ENCODE assay signal across 12 cellular contexts in the genomic region with DNA sequence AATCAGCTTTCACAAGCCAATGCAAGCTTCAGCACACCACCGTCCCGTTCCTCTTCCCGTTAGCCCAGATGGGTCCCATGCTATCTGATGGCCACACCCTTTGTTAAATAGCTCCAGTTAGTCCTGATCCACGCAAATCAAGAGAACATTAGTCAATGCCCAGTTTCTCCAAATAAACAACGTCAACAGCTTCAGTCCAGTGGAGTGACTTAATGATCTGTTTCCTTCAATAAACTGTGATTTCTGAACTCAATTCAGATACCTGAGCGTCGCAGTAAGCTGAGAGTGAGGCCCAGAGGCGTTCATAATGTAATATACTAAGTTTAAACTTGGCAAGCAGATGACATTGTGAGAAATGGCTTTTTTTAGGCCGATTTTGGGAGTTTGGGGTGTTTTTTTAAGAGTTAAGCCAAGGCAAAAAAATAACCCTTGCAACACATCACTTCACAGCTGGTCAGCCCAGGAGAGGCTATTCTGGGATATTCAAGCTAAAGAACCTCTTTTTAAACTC.
A peak's percentile ranks its signal among the peaks of the same experiment; 100 is the strongest.
DNase-seq lines count a peak whose midpoint lies in the region; ATAC-seq, FAIRE-seq and TF ChIP-seq lines count a peak whose summit lies in the region.
"Had no signal": no experiment of that assay in that cellular context is flagged by ENCODE, and none has a peak within 500 bp of the region (broad histone marks: within the 10 kb centered on the region; RNA-seq: fewer than 3 reads in every experiment).

No MANE protein-coding gene starts in this region.

- H3K4me1 ChIP-seq in CD4-positive, CD25-positive, alpha-beta regulatory T cell (ENCODE audit: control insufficient read depth, insufficient read depth, low read length, poor library complexity, severe bottlenecking) = peaks cover 45% of the 10 kb centered on the region
- H3K4me1 ChIP-seq in keratinocyte (ENCODE audit: control insufficient read depth, extremely low read depth, insufficient read depth, low read length) = peaks cover 87% of the 10 kb centered on the region

- peak overlapping the region; percentile 30 for H3K9ac ChIP-seq in keratinocyte (ENCODE audit: control insufficient read depth, extremely low read depth, insufficient read depth, low read length)

- intact Hi-C loops in activated T-helper 1 cell treated with anti-CD3 and anti-CD28 coated beads, Interleukin-12 subunit alpha, Interleukin-12 subunit beta, Interleukin-2, Interleukin-4 antibody, amounts not matched to agents 30 ng/mL and 10 ng/mL and 1 ng/mL, durations not matched to agents 14 hours and 24 hours and 36 hours (cut with micrococcal nuclease) = no loop called here

- H3K4me2 ChIP-seq in keratinocyte (ENCODE audit: control insufficient read depth, extremely low read depth, insufficient read depth, low read depth, low read length) = no peak overlapping the region

- dilution Hi-C loops in keratinocyte (cut with MboI; ENCODE audit: extremely low pct_ligation_motif_present, low sequenced_read_pairs) = no loop called here

- peak overlapping the region; percentile 47 for H2AFZ ChIP-seq in keratinocyte (ENCODE audit: control insufficient read depth, low read length)

- H3K4me1 Mint-ChIP-seq in CD4-positive, CD25-positive, alpha-beta regulatory T cell = peaks cover 17 to 53% (median 39%) of the 10 kb centered on the region in 4 donors
- peaks cover 59 to 89% of the 10 kb centered on the region in 2 donors for H3K4me1 Mint-ChIP-seq in stimulated activated naive B cell treated with anti-CD40 and anti-IgM and Interleukin-4, amounts not matched to agents 10 μg/mL and 1 μg/mL and 100 μg/mL, for 72 hours
- peaks cover 45% of the 10 kb centered on the region for H3K4me1 Mint-ChIP-seq in activated naive CD4-positive, alpha-beta T cell treated with anti-CD3 and anti-CD28 coated beads, Interleukin-2, amount 10 ng/mL, durations not matched to agents 7 days and 5 days
- H3K4me1 Mint-ChIP-seq in activated T-helper 1 cell treated with anti-CD3 and anti-CD28 coated beads, Interleukin-12 subunit alpha, Interleukin-12 subunit beta, Interleukin-2, Interleukin-4 antibody, amounts not matched to agents 30 ng/mL and 10 ng/mL and 1 ng/mL, durations not matched to agents 14 hours and 24 hours and 36 hours (ENCODE audit: low read depth) = peaks cover 52% of the 10 kb centered on the region
- peaks cover 71% of the 10 kb centered on the region for H3K4me1 Mint-ChIP-seq in stimulated activated naive CD8-positive, alpha-beta T cell treated with anti-CD3 and anti-CD28 coated beads, Interleukin-15, amount 100 ng/mL, for 72 hours

- CTCF ChIA-PET in activated naive CD4-positive, alpha-beta T cell treated with anti-CD3 and anti-CD28 coated beads, Interleukin-2, amount 10 ng/mL, durations not matched to agents 7 days and 5 days (lab: Charles Lee) = interaction anchor here (0.8 to 1.0 kb wide), 2 partner anchors 16 to 21 kb away, joined by 3 to 4 read pairs; no protein-coding TSS in a partner anchor

- TF ChIP-seq CTCF in cardiac fibroblast (IDR thresholded peaks at IDR 0.05; ENCODE audit: low read depth, low read length) = no peak
- TF ChIP-seq CTCF in keratinocyte (optimal IDR thresholded peaks at IDR 0.05 in 1 of 3, IDR thresholded peaks at IDR 0.05 in 1 of 3, conservative IDR thresholded peaks at IDR 0.05 in 1 of 3; ENCODE audit: extremely low read depth in 1 of 3, insufficient read depth in 2 of 3, low read length in 3 of 3) = no peak

- H3K27me3 Mint-ChIP-seq in CD4-positive, CD25-positive, alpha-beta regulatory T cell = no peaks in the 10 kb centered on the region
- H3K27me3 Mint-ChIP-seq in stimulated activated naive B cell treated with anti-CD40 and anti-IgM and Interleukin-4, amounts not matched to agents 10 μg/mL and 1 μg/mL and 100 μg/mL, for 72 hours = no peaks in the 10 kb centered on the region
- no peaks in the 10 kb centered on the region for H3K27me3 Mint-ChIP-seq in activated naive CD4-positive, alpha-beta T cell treated with anti-CD3 and anti-CD28 coated beads, Interleukin-2, amount 10 ng/mL, durations not matched to agents 7 days and 5 days
- H3K27me3 Mint-ChIP-seq in activated T-helper 1 cell treated with anti-CD3 and anti-CD28 coated beads, Interleukin-12 subunit alpha, Interleukin-12 subunit beta, Interleukin-2, Interleukin-4 antibody, amounts not matched to agents 30 ng/mL and 10 ng/mL and 1 ng/mL, durations not matched to agents 14 hours and 24 hours and 36 hours (ENCODE audit: insufficient read depth) = no peaks in the 10 kb centered on the region
- no peaks in the 10 kb centered on the region for H3K27me3 Mint-ChIP-seq in stimulated activated naive CD8-positive, alpha-beta T cell treated with anti-CD3 and anti-CD28 coated beads, Interleukin-15, amount 100 ng/mL, for 72 hours

- H3K36me3 Mint-ChIP-seq in CD4-positive, CD25-positive, alpha-beta regulatory T cell = no peaks in the 10 kb centered on the region
- H3K36me3 Mint-ChIP-seq in stimulated activated naive B cell treated with anti-CD40 and anti-IgM and Interleukin-4, amounts not matched to agents 10 μg/mL and 1 μg/mL and 100 μg/mL, for 72 hours = peaks cover 5 to 18% of the 10 kb centered on the region in 2 donors
- H3K36me3 Mint-ChIP-seq in activated naive CD4-positive, alpha-beta T cell treated with anti-CD3 and anti-CD28 coated beads, Interleukin-2, amount 10 ng/mL, durations not matched to agents 7 days and 5 days = no peaks in the 10 kb centered on the region
- H3K36me3 Mint-ChIP-seq in activated T-helper 1 cell treated with anti-CD3 and anti-CD28 coated beads, Interleukin-12 subunit alpha, Interleukin-12 subunit beta, Interleukin-2, Interleukin-4 antibody, amounts not matched to agents 30 ng/mL and 10 ng/mL and 1 ng/mL, durations not matched to agents 14 hours and 24 hours and 36 hours (ENCODE audit: low read depth) = no peaks in the 10 kb centered on the region

- H3K9me3 Mint-ChIP-seq in CD4-positive, CD25-positive, alpha-beta regulatory T cell = no peaks in the 10 kb centered on the region
- no peaks in the 10 kb centered on the region for H3K9me3 Mint-ChIP-seq in stimulated activated naive B cell treated with anti-CD40 and anti-IgM and Interleukin-4, amounts not matched to agents 10 μg/mL and 1 μg/mL and 100 μg/mL, for 72 hours
- no peaks in the 10 kb centered on the region for H3K9me3 Mint-ChIP-seq in activated naive CD4-positive, alpha-beta T cell treated with anti-CD3 and anti-CD28 coated beads, Interleukin-2, amount 10 ng/mL, durations not matched to agents 7 days and 5 days
- no peaks in the 10 kb centered on the region for H3K9me3 Mint-ChIP-seq in activated T-helper 1 cell treated with anti-CD3 and anti-CD28 coated beads, Interleukin-12 subunit alpha, Interleukin-12 subunit beta, Interleukin-2, Interleukin-4 antibody, amounts not matched to agents 30 ng/mL and 10 ng/mL and 1 ng/mL, durations not matched to agents 14 hours and 24 hours and 36 hours
- no peaks in the 10 kb centered on the region for H3K9me3 Mint-ChIP-seq in stimulated activated naive CD8-positive, alpha-beta T cell treated with anti-CD3 and anti-CD28 coated beads, Interleukin-15, amount 100 ng/mL, for 72 hours

- no peaks in the 10 kb centered on the region for H3K9me1 ChIP-seq in keratinocyte (ENCODE audit: control insufficient read depth, extremely low read depth, insufficient read depth, low read length)

- no peaks in the 10 kb centered on the region for H3K79me2 ChIP-seq in keratinocyte (ENCODE audit: control insufficient read depth, insufficient read depth, low read length)

- peak; percentile 55 for FAIRE-seq in keratinocyte (lab: Jason Lieb, UNC)

- no peaks in the 10 kb centered on the region for H3K36me3 ChIP-seq in CD4-positive, CD25-positive, alpha-beta regulatory T cell (ENCODE audit: control insufficient read depth, insufficient read depth, low read length)
- no peaks in the 10 kb centered on the region for H3K36me3 ChIP-seq in keratinocyte (ENCODE audit: control insufficient read depth in 2 of 2, extremely low read depth in 1 of 2, insufficient read depth in 2 of 2, low read length in 2 of 2)

- H3K27ac Mint-ChIP-seq in CD4-positive, CD25-positive, alpha-beta regulatory T cell = peak overlapping the region in 2 of 3 donors; percentile 28 to 86
- peak overlapping the region; percentile 27 for H3K27ac Mint-ChIP-seq in stimulated activated naive B cell treated with anti-CD40 and anti-IgM and Interleukin-4, amounts not matched to agents 10 μg/mL and 1 μg/mL and 100 μg/mL, for 72 hours
- no peak overlapping the region for H3K27ac Mint-ChIP-seq in activated naive CD4-positive, alpha-beta T cell treated with anti-CD3 and anti-CD28 coated beads, Interleukin-2, amount 10 ng/mL, durations not matched to agents 7 days and 5 days
- H3K27ac Mint-ChIP-seq in activated T-helper 1 cell treated with anti-CD3 and anti-CD28 coated beads, Interleukin-12 subunit alpha, Interleukin-12 subunit beta, Interleukin-2, Interleukin-4 antibody, amounts not matched to agents 30 ng/mL and 10 ng/mL and 1 ng/mL, durations not matched to agents 14 hours and 24 hours and 36 hours = no peak overlapping the region
- no peak overlapping the region for H3K27ac Mint-ChIP-seq in stimulated activated naive CD8-positive, alpha-beta T cell treated with anti-CD3 and anti-CD28 coated beads, Interleukin-15, amount 100 ng/mL, for 72 hours

- H3K27ac ChIP-seq in CD4-positive, CD25-positive, alpha-beta regulatory T cell (ENCODE audit: insufficient read depth, low read length, poor library complexity, severe bottlenecking) = no peak overlapping the region
- peak overlapping the region; percentile 97 for H3K27ac ChIP-seq in keratinocyte (ENCODE audit: control insufficient read depth, insufficient read depth, low read length)

- DNase-seq in CD4-positive, CD25-positive, alpha-beta regulatory T cell = no peak
- DNase-seq in cardiac fibroblast (ENCODE audit: low read depth in 2 of 2) (peak; percentile 75 to 80), keratinocyte (ENCODE audit: low read depth, low spot score) (no peak), NCI-H2196 (lab: John Stamatoyannopoulos, UW; ENCODE audit: unreplicated experiment) (no peak)
- no peak for DNase-seq in stimulated activated naive B cell treated with anti-CD40 and anti-IgM and Interleukin-4, amounts not matched to agents 10 μg/mL and 1 μg/mL and 100 μg/mL, for 72 hours
- DNase-seq in activated naive CD4-positive, alpha-beta T cell treated with anti-CD3 and anti-CD28 coated beads, Interleukin-2, amount 10 ng/mL, durations not matched to agents 7 days and 5 days = no peak
- no peak for DNase-seq in activated T-helper 1 cell treated with anti-CD3 and anti-CD28 coated beads, Interleukin-12 subunit alpha, Interleukin-12 subunit beta, Interleukin-2, Interleukin-4 antibody, amounts not matched to agents 30 ng/mL and 10 ng/mL and 1 ng/mL, durations not matched to agents 14 hours and 24 hours and 36 hours (ENCODE audit: low spot score)
- no peak for DNase-seq in stimulated activated naive CD8-positive, alpha-beta T cell treated with anti-CD3 and anti-CD28 coated beads, Interleukin-15, amount 100 ng/mL, for 72 hours
- DNase-seq: activated T-cell treated with anti-CD3 and anti-CD28 coated beads, Interleukin-2, amount 50 U/mL, for 48 hours; NCI-H1930; T-helper 9 cell had no signal

- H4K20me1 ChIP-seq in keratinocyte (ENCODE audit: control insufficient read depth, extremely low read depth, insufficient read depth, low read length) = no peaks in the 10 kb centered on the region

- H3K4me3 Mint-ChIP-seq in CD4-positive, CD25-positive, alpha-beta regulatory T cell = no peak overlapping the region
- no peak overlapping the region for H3K4me3 Mint-ChIP-seq in stimulated activated naive B cell treated with anti-CD40 and anti-IgM and Interleukin-4, amounts not matched to agents 10 μg/mL and 1 μg/mL and 100 μg/mL, for 72 hours
- no peak overlapping the region for H3K4me3 Mint-ChIP-seq in activated naive CD4-positive, alpha-beta T cell treated with anti-CD3 and anti-CD28 coated beads, Interleukin-2, amount 10 ng/mL, durations not matched to agents 7 days and 5 days
- no peak overlapping the region for H3K4me3 Mint-ChIP-seq in activated T-helper 1 cell treated with anti-CD3 and anti-CD28 coated beads, Interleukin-12 subunit alpha, Interleukin-12 subunit beta, Interleukin-2, Interleukin-4 antibody, amounts not matched to agents 30 ng/mL and 10 ng/mL and 1 ng/mL, durations not matched to agents 14 hours and 24 hours and 36 hours
- H3K4me3 Mint-ChIP-seq in stimulated activated naive CD8-positive, alpha-beta T cell treated with anti-CD3 and anti-CD28 coated beads, Interleukin-15, amount 100 ng/mL, for 72 hours = no peak overlapping the region
- H3K4me3 Mint-ChIP-seq: neural crest cell had no signal

- H3K9me3 ChIP-seq in CD4-positive, CD25-positive, alpha-beta regulatory T cell (ENCODE audit: control insufficient read depth in 2 of 2, low read length in 2 of 2) = no peaks in the 10 kb centered on the region
- H3K9me3 ChIP-seq in keratinocyte (ENCODE audit: control insufficient read depth, low read depth, low read length) = peaks cover 6% of the 10 kb centered on the region

- ATAC-seq in CD4-positive, CD25-positive, alpha-beta regulatory T cell (ENCODE audit: low read depth in 2 of 2) = no peak
- ATAC-seq in stimulated activated naive B cell treated with anti-CD40 and anti-IgM and Interleukin-4, amounts not matched to agents 10 μg/mL and 1 μg/mL and 100 μg/mL, for 72 hours (replicated peaks) = no peak
- ATAC-seq in stimulated activated naive CD8-positive, alpha-beta T cell treated with anti-CD3 and anti-CD28 coated beads, Interleukin-15, amount 100 ng/mL, for 72 hours = no peak

- no peak overlapping the region for H3K4me3 ChIP-seq in CD4-positive, CD25-positive, alpha-beta regulatory T cell (ENCODE audit: low read depth, low read length)
- H3K4me3 ChIP-seq in cardiac fibroblast (replicated peaks in 1 of 2; ENCODE audit: low read depth in 2 of 2, low read length in 2 of 2) (no peak overlapping the region), keratinocyte (ENCODE audit: control insufficient read depth in 2 of 3, extremely low read depth in 1 of 3, insufficient read depth in 2 of 3, low read depth in 1 of 3, low read length in 3 of 3) (no peak overlapping the region)

- no peaks in the 10 kb centered on the region for H3K27me3 ChIP-seq in CD4-positive, CD25-positive, alpha-beta regulatory T cell (ENCODE audit: control insufficient read depth, insufficient read depth, low read length)
- no peaks in the 10 kb centered on the region for H3K27me3 ChIP-seq in keratinocyte (ENCODE audit: control insufficient read depth, extremely low read depth, insufficient read depth, low read length)

Comparison
In these comparisons a context has a peak if more than half of its experiments do, and no peak if none do; other contexts are left out.
1. DNase-seq: peak in cardiac fibroblast (2 of 2); none in CD4-positive, CD25-positive, alpha-beta regulatory T cell (0 of 3), keratinocyte (single experiment), stimulated activated naive B cell treated with anti-CD40 and anti-IgM and Interleukin-4, amounts not matched to agents 10 μg/mL and 1 μg/mL and 100 μg/mL, for 72 hours (single experiment), activated naive CD4-positive, alpha-beta T cell treated with anti-CD3 and anti-CD28 coated beads, Interleukin-2, amount 10 ng/mL, durations not matched to agents 7 days and 5 days (single experiment), activated T-helper 1 cell treated with anti-CD3 and anti-CD28 coated beads, Interleukin-12 subunit alpha, Interleukin-12 subunit beta, Interleukin-2, Interleukin-4 antibody, amounts not matched to agents 30 ng/mL and 10 ng/mL and 1 ng/mL, durations not matched to agents 14 hours and 24 hours and 36 hours (single experiment), NCI-H2196 (single experiment) and stimulated activated naive CD8-positive, alpha-beta T cell treated with anti-CD3 and anti-CD28 coated beads, Interleukin-15, amount 100 ng/mL, for 72 hours (0 of 2).
2. H3K27ac Mint-ChIP-seq: peak in CD4-positive, CD25-positive, alpha-beta regulatory T cell (2 of 3) and stimulated activated naive B cell treated with anti-CD40 and anti-IgM and Interleukin-4, amounts not matched to agents 10 μg/mL and 1 μg/mL and 100 μg/mL, for 72 hours (single experiment); none in activated naive CD4-positive, alpha-beta T cell treated with anti-CD3 and anti-CD28 coated beads, Interleukin-2, amount 10 ng/mL, durations not matched to agents 7 days and 5 days (single experiment), activated T-helper 1 cell treated with anti-CD3 and anti-CD28 coated beads, Interleukin-12 subunit alpha, Interleukin-12 subunit beta, Interleukin-2, Interleukin-4 antibody, amounts not matched to agents 30 ng/mL and 10 ng/mL and 1 ng/mL, durations not matched to agents 14 hours and 24 hours and 36 hours (single experiment) and stimulated activated naive CD8-positive, alpha-beta T cell treated with anti-CD3 and anti-CD28 coated beads, Interleukin-15, amount 100 ng/mL, for 72 hours (0 of 2).